9 cellular contexts compared by ENCODE assay signal in genomic region chrX:50067435-50068292, GRCh38.
DNase-seq lines count a peak whose midpoint lies in the region; ATAC-seq and TF ChIP-seq lines count a peak whose summit lies in the region.
"Had no signal": no experiment of that assay in that cellular context is flagged by ENCODE, and none has a peak within 500 bp of the region (broad histone marks: within the 10 kb centered on the region; RNA-seq: fewer than 3 reads in every experiment).

No MANE protein-coding gene starts in this region.

- no peaks in the 10 kb centered on the region for H3K36me3 Mint-ChIP-seq in activated CD8-positive, alpha-beta memory T cell treated with anti-CD3 and anti-CD28 coated beads, Interleukin-2, amount 10 ng/mL, durations not matched to agents 7 days and 5 days

- H3K36me3 ChIP-seq in thyroid gland, result no peaks in the 10 kb centered on the region
- H3K36me3 ChIP-seq: SJSA1 had no signal

- H3K4me1 Mint-ChIP-seq in activated CD8-positive, alpha-beta memory T cell treated with anti-CD3 and anti-CD28 coated beads, Interleukin-2, amount 10 ng/mL, durations not matched to agents 7 days and 5 days, result no peaks in the 10 kb centered on the region

- 21 to 22% methylated on average over 9 of the region's 9 CpGs for WGBS in thyroid gland, 2 donors

- H3K27me3 ChIP-seq in thyroid gland, result no peaks in the 10 kb centered on the region
- H3K27me3 ChIP-seq: SJSA1 had no signal

- peaks cover 0 to 3% of the 10 kb centered on the region in 2 donors for H3K4me1 ChIP-seq in thyroid gland

- CTCF ChIA-PET in activated CD8-positive, alpha-beta memory T cell treated with anti-CD3 and anti-CD28 coated beads, Interleukin-2, amount 10 ng/mL, durations not matched to agents 7 days and 5 days (lab: Charles Lee), result no interaction called here

- peak in 1 of 2 donors; percentile 20 for TF ChIP-seq POLR2A in thyroid gland (IDR thresholded peaks at IDR 0.05)

- no peak for ATAC-seq in activated CD8-positive, alpha-beta memory T cell treated with anti-CD3 and anti-CD28 coated beads, Interleukin-2, amount 10 ng/mL, durations not matched to agents 7 days and 5 days
- ATAC-seq in GM19023 (IDR thresholded peaks at IDR 0.05; ENCODE audit: unreplicated experiment), result no peak

- H3K27ac ChIP-seq in thyroid gland, result no peak overlapping the region
- H3K27ac ChIP-seq: SJSA1 had no signal

- peak in 2 of 6 experiments; percentile 19 to 31 for TF ChIP-seq CTCF in thyroid gland (IDR thresholded peaks at IDR 0.05)

- no peaks in the 10 kb centered on the region for H3K27me3 Mint-ChIP-seq in activated CD8-positive, alpha-beta memory T cell treated with anti-CD3 and anti-CD28 coated beads, Interleukin-2, amount 10 ng/mL, durations not matched to agents 7 days and 5 days

- H3K27ac Mint-ChIP-seq in activated CD8-positive, alpha-beta memory T cell treated with anti-CD3 and anti-CD28 coated beads, Interleukin-2, amount 10 ng/mL, durations not matched to agents 7 days and 5 days, result no peak overlapping the region

- H3K4me3 ChIP-seq in thyroid gland (replicated peaks in 1 of 3), result no peak overlapping the region
- H3K4me3 ChIP-seq: SJSA1 had no signal

- intact Hi-C loops in thyroid gland (cut with DNase I), result no loop called here

- DNase-seq in DMS 273 (lab: John Stamatoyannopoulos, UW; ENCODE audit: unreplicated experiment), result peak; percentile 30
- no peak for DNase-seq in DMS 273 treated with DMSO at 0.1 percent for 48 hours (lab: John Stamatoyannopoulos, UW)
- peak in 30 of 56 donors; percentile 0 to 44 (median 4) for DNase-seq in amygdala (lab: John Stamatoyannopoulos, UW)
- DNase-seq in iPS-NIHi7 (ENCODE audit: extremely low spot score), result peak; percentile 71
- DNase-seq in thyroid gland, result peak; percentile 61 to 72
- no peak for DNase-seq in activated CD8-positive, alpha-beta memory T cell treated with anti-CD3 and anti-CD28 coated beads, Interleukin-2, amount 10 ng/mL, durations not matched to agents 7 days and 5 days
- no peak for DNase-seq in SKM-1 treated with dmso at 0.1 percent for 144 hours (lab: John Stamatoyannopoulos, UW; ENCODE audit: unreplicated experiment)

- no peaks in the 10 kb centered on the region for H3K9me3 ChIP-seq in thyroid gland
- H3K9me3 ChIP-seq: SJSA1 had no signal

- no peak overlapping the region for H3K4me3 Mint-ChIP-seq in activated CD8-positive, alpha-beta memory T cell treated with anti-CD3 and anti-CD28 coated beads, Interleukin-2, amount 10 ng/mL, durations not matched to agents 7 days and 5 days

- no peaks in the 10 kb centered on the region for H3K9me3 Mint-ChIP-seq in activated CD8-positive, alpha-beta memory T cell treated with anti-CD3 and anti-CD28 coated beads, Interleukin-2, amount 10 ng/mL, durations not matched to agents 7 days and 5 days (ENCODE audit: low read depth)

Comparison
In these comparisons a context has a peak if more than half of its experiments do, and no peak if none do; other contexts are left out.
1. DNase-seq: peak in DMS 273 (single experiment), amygdala (30 of 56), iPS-NIHi7 (single experiment) and thyroid gland (2 of 2); none in DMS 273 treated with DMSO at 0.1 percent for 48 hours (single experiment), activated CD8-positive, alpha-beta memory T cell treated with anti-CD3 and anti-CD28 coated beads, Interleukin-2, amount 10 ng/mL, durations not matched to agents 7 days and 5 days (single experiment) and SKM-1 treated with dmso at 0.1 percent for 144 hours (single experiment).